ENCODE assay signal across 10 cellular contexts in the genomic region with DNA sequence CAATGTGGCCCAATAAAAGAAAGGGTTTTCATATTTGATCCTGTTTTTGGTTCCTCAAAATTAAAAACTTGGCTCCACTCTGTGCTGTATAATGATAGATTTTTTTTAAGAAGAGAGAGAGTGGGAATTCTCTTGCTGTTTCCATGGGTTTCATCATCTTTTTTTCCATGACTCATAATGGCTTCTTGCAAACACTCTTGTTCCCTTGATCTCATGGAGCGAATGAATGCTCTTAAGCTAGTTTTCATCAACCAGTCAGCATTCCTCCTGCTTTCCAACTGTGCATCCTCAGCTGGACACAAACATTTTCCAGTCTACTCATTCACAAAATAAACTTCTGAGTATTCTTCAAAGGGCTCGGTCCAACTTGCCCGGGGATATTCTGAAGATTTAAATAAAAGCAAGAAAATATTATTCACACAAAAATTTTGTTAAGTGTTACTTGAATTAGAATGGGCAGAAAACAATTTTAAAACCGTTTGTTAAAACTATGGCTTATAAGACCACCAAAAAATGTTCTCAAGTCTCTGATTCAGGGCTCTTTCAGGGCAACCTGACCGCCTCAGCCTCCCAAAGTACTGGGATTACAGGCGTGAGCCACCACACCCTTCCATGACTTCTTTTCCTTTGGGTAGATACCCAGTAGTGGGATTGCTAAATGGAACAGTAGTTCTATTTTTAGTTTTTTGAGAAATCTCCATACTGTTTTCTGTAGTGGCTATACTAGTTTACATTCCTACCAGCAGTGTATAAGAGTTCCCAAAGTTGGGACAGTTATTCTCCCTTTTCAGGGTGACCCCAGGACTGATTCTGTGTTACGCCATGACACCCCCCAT.
DNase-seq lines count a peak whose midpoint lies in the region; ATAC-seq and TF ChIP-seq lines count a peak whose summit lies in the region.
"Had no signal": no experiment of that assay in that cellular context is flagged by ENCODE, and none has a peak within 500 bp of the region (broad histone marks: within the 10 kb centered on the region; RNA-seq: fewer than 3 reads in every experiment).

No MANE protein-coding gene starts in this region.

- no peak for TF ChIP-seq CTCF in MCF 10A (IDR thresholded peaks at IDR 0.05; ENCODE audit: unreplicated experiment)
- TF ChIP-seq CTCF in breast epithelium (IDR thresholded peaks at IDR 0.05), result no peak
- TF ChIP-seq CTCF in vagina (IDR thresholded peaks at IDR 0.05), result no peak

- H3K9me3 ChIP-seq in breast epithelium, result no peaks in the 10 kb centered on the region
- no peaks in the 10 kb centered on the region for H3K9me3 ChIP-seq in vagina

- H3K4me1 Mint-ChIP-seq in MCF 10A (ENCODE audit: insufficient read depth, unreplicated experiment), result peaks cover 7% of the 10 kb centered on the region
- H3K4me1 Mint-ChIP-seq in activated naive CD8-positive, alpha-beta T cell (ENCODE audit: low read depth), result peaks cover 11% of the 10 kb centered on the region

- H3K9me3 Mint-ChIP-seq in MCF 10A (ENCODE audit: unreplicated experiment), result no peaks in the 10 kb centered on the region
- no peaks in the 10 kb centered on the region for H3K9me3 Mint-ChIP-seq in activated naive CD8-positive, alpha-beta T cell (ENCODE audit: low read depth)

- no peaks in the 10 kb centered on the region for H3K36me3 Mint-ChIP-seq in MCF 10A (ENCODE audit: insufficient read depth, unreplicated experiment)
- peaks cover 15% of the 10 kb centered on the region for H3K36me3 Mint-ChIP-seq in activated naive CD8-positive, alpha-beta T cell

- peak; percentile 88 for DNase-seq in MCF 10A (ENCODE audit: unreplicated experiment)
- no peak for DNase-seq in breast epithelium (ENCODE audit: low spot score in 2 of 2)
- peak; percentile 98 for DNase-seq in iris pigment epithelial cell (ENCODE audit: low read depth)
- no peak for DNase-seq in vagina (ENCODE audit: extremely low spot score in 2 of 2)
- DNase-seq in DMS79 (lab: John Stamatoyannopoulos, UW), result no peak
- no peak for DNase-seq in activated CD4-positive, alpha-beta T cell treated with anti-CD3 and anti-CD28 coated beads, Interleukin-2, amount 50 U/mL, for 4 hours
- DNase-seq: H7, NCI-H1436 treated with DMSO at 0.1 percent for 48 hours had no signal

- TF ChIP-seq POLR2A in breast epithelium (IDR thresholded peaks at IDR 0.05) (no peak), vagina (IDR thresholded peaks at IDR 0.05) (no peak)

- H3K4me1 ChIP-seq in breast epithelium (no peaks in the 10 kb centered on the region), vagina (peaks cover 4% of the 10 kb centered on the region)

- H3K27me3 ChIP-seq in breast epithelium (no peaks in the 10 kb centered on the region), vagina (no peaks in the 10 kb centered on the region)

- H3K27me3 Mint-ChIP-seq in MCF 10A (ENCODE audit: insufficient read depth, unreplicated experiment), result no peaks in the 10 kb centered on the region
- no peaks in the 10 kb centered on the region for H3K27me3 Mint-ChIP-seq in activated naive CD8-positive, alpha-beta T cell

- CTCF ChIA-PET in MCF 10A (lab: Yijun Ruan, JAX), result interaction anchor here (0.7 kb wide), 1 partner anchor 61 kb away, joined by 4 read pairs; no protein-coding TSS in a partner anchor

- BruUV-seq in MCF 10A (replicated peaks; lab: Mats Ljungman, UMichigan), result TSS peak; percentile 91

- H3K4me3 Mint-ChIP-seq in MCF 10A (ENCODE audit: unreplicated experiment), result no peak overlapping the region
- H3K4me3 Mint-ChIP-seq in activated naive CD8-positive, alpha-beta T cell, result no peak overlapping the region

- POLR2A ChIA-PET in MCF 10A (lab: Yijun Ruan, JAX), result interaction anchor here (0.9 to 1.1 kb wide), 2 partner anchors 18 to 33 kb away, joined by 3 read pairs; no protein-coding TSS in a partner anchor

- intact Hi-C loops in MCF 10A (cut with micrococcal nuclease) (loop anchor here (5.0 kb wide), 1 partner anchor 75 kb away; no protein-coding TSS in a partner anchor), breast epithelium (cut with DNase I; ENCODE audit: low total_unique reads) (loop anchor here (10.0 kb wide), 1 partner anchor 543 kb away; no protein-coding TSS in a partner anchor), vagina (cut with DNase I) (no loop called here)

- H3K27ac ChIP-seq in breast epithelium (no peak overlapping the region), vagina (peak overlapping the region; percentile 51)

- H3K36me3 ChIP-seq in breast epithelium, result no peaks in the 10 kb centered on the region
- no peaks in the 10 kb centered on the region for H3K36me3 ChIP-seq in vagina

- H3K4me3 ChIP-seq in breast epithelium (no peak overlapping the region), vagina (no peak overlapping the region)

- no peak for ATAC-seq in HG02571 (IDR thresholded peaks at IDR 0.05; ENCODE audit: unreplicated experiment)

- H3K27ac Mint-ChIP-seq in MCF 10A (ENCODE audit: low read depth, unreplicated experiment), result peak overlapping the region; percentile 92
- peak overlapping the region; percentile 12 for H3K27ac Mint-ChIP-seq in activated naive CD8-positive, alpha-beta T cell

Comparison
In these comparisons a context has a peak if more than half of its experiments do, and no peak if none do; other contexts are left out.
1. DNase-seq: peak in MCF 10A (single experiment) and iris pigment epithelial cell (single experiment); none in breast epithelium (0 of 2), vagina (0 of 2), DMS79 (single experiment) and activated CD4-positive, alpha-beta T cell treated with anti-CD3 and anti-CD28 coated beads, Interleukin-2, amount 50 U/mL, for 4 hours (0 of 2).